ENCODE assay signal across 27 cellular contexts in the genomic region with DNA sequence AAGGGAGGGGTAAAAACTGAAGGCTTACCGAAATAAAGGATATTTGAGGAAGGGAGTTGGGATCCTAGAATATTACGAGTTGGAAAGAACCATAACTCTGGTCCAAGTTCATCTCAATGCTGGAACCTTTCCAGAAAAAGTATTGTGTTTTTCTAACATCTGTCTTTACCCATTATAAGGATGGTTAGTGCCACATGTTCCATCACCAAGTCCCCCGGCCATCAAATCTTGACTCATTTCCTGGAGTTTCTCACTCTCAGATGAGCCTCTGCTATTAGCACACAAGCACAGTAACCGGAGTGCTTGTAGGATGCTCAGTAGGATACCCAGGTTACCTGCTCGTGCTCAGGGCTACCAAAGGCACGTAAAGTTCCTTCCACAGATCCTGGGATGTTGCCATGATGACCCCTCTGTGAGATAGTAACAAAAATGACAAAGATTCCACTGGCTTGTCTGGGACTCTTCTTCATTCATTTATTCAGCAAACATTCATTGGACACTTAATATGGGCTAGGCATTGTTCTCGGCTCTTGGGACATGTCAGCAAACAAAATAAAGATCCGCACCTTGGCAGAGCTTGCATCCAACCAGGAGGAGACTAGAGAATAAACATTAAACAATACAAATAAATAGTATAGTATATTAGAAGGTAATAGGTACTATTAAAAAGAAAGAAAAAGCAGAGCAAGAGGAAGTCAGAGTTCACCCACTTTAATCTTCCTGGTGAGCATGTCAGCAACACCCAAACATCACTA. TPM values are rescaled to one million over a fixed set of nuclear protein-coding genes. Genes with fewer than 3 reads are reported as not detected.
DNase-seq lines count a peak whose midpoint lies in the region; ATAC-seq and TF ChIP-seq lines count a peak whose summit lies in the region.
"Had no signal": no experiment of that assay in that cellular context is flagged by ENCODE, and none has a peak within 500 bp of the region (broad histone marks: within the 10 kb centered on the region; RNA-seq: fewer than 3 reads in every experiment).

No MANE protein-coding gene starts in this region.

- H3K27ac ChIP-seq in GM23338 (ENCODE audit: low read depth) (0 out of 2 replicates have a peak overlapping the region, but pooled peaks have one; percentile 32), VCaP (peak overlapping the region; percentile 47), adrenal gland (no peak overlapping the region)
- H3K27ac ChIP-seq: KMS-11, PC-9, SJSA1 had no signal

- H3K4me1 ChIP-seq in GM23338 (ENCODE audit: insufficient read depth), result no peaks in the 10 kb centered on the region
- no peaks in the 10 kb centered on the region for H3K4me1 ChIP-seq in mucosa of descending colon (ENCODE audit: low read depth)
- no peaks in the 10 kb centered on the region for H3K4me1 ChIP-seq in adrenal gland (replicated peaks in 1 of 2)
- H3K4me1 ChIP-seq: HAP-1 had no signal

- WGBS in adrenal gland, 4 donors, result 92 to 96% (median 93%) methylated on average over 8 of the region's 8 CpGs

- H3K4me2 ChIP-seq in GM23338, result no peak overlapping the region
- H3K4me2 ChIP-seq: KMS-11, PC-9 had no signal

- H3K27ac Mint-ChIP-seq in GM23338, result no peak overlapping the region
- H3K27ac Mint-ChIP-seq: CD4-positive, CD25-positive, alpha-beta regulatory T cell; IgD-negative memory B cell had no signal

- H3K36me3 ChIP-seq in GM23338 (ENCODE audit: insufficient read depth) (peaks cover 68% of the 10 kb centered on the region), mucosa of descending colon (ENCODE audit: low read depth) (no peaks in the 10 kb centered on the region), adrenal gland (replicated peaks in 1 of 2) (peaks cover 0 to 79% of the 10 kb centered on the region in 2 donors)

- DNase-seq in GM23338 (ENCODE audit: low spot score) (no peak), mucosa of descending colon (no peak), adrenal gland (no peak), foreskin melanocyte (no peak)
- DNase-seq in stimulated activated CD4-positive, alpha-beta T cell treated with anti-CD3 and anti-CD28 coated beads, Interleukin-1b, Interleukin-23, amount 100 ng/mL, for 48 hours, result no peak
- DNase-seq: ACHN; CD4-positive, CD25-positive, alpha-beta regulatory T cell; GDM1; GOT3; NCI-H1092; NCI-H1436; NCI-H187; NCI-H2171 treated with DMSO at 0.1 percent for 48 hours; NCI-H446; NCI-H524 treated with DMSO at 0.1 percent for 48 hours; NCI-H774; NK-92 treated with Interleukin-12 subunit alpha and Interleukin-12 subunit beta, amount 100 ng/mL, for 24 hours; PC-9; Right ventricle myocardium superior; RPMI8226 had no signal

- H3K4me1 Mint-ChIP-seq in GM23338, result no peaks in the 10 kb centered on the region
- H3K4me1 Mint-ChIP-seq: IgD-negative memory B cell had no signal

- ATAC-seq in GM23338 (no peak), mucosa of descending colon (peak; percentile 40), HG03342 (IDR thresholded peaks at IDR 0.05; ENCODE audit: unreplicated experiment) (no peak)
- ATAC-seq: GM12878 had no signal

- no peak for TF ChIP-seq POLR2A in adrenal gland (IDR thresholded peaks at IDR 0.05)

- H3K9me2 ChIP-seq in GM23338 (ENCODE audit: insufficient read depth), result no peaks in the 10 kb centered on the region

- no peak overlapping the region for H3K4me3 Mint-ChIP-seq in GM23338
- H3K4me3 Mint-ChIP-seq: CD4-positive, CD25-positive, alpha-beta regulatory T cell; IgD-negative memory B cell had no signal

- H3K27me3 ChIP-seq in GM23338 (ENCODE audit: insufficient read depth) (no peaks in the 10 kb centered on the region), adrenal gland (no peaks in the 10 kb centered on the region)
- H3K27me3 ChIP-seq: SJSA1 had no signal

- H3K9me3 Mint-ChIP-seq in GM23338, result no peaks in the 10 kb centered on the region
- H3K9me3 Mint-ChIP-seq: CD4-positive, CD25-positive, alpha-beta regulatory T cell; IgD-negative memory B cell had no signal

- H3K27me3 Mint-ChIP-seq in GM23338 (ENCODE audit: insufficient read depth, low read depth, poor library complexity), result peaks cover 2% of the 10 kb centered on the region
- H3K27me3 Mint-ChIP-seq: CD4-positive, CD25-positive, alpha-beta regulatory T cell; IgD-negative memory B cell had no signal

- intact Hi-C loops in mucosa of descending colon (cut with DNase I, micrococcal nuclease) (no loop called here), adrenal gland (cut with DNase I) (no loop called here)

- no peak overlapping the region for H3K4me3 ChIP-seq in GM23338
- no peak overlapping the region for H3K4me3 ChIP-seq in mucosa of descending colon
- no peak overlapping the region for H3K4me3 ChIP-seq in adrenal gland
- H3K4me3 ChIP-seq: GM12878, HAP-1, PC-9, SJSA1 had no signal

- H3K9me3 ChIP-seq in mucosa of descending colon, result no peaks in the 10 kb centered on the region
- no peaks in the 10 kb centered on the region for H3K9me3 ChIP-seq in adrenal gland (replicated peaks in 1 of 3)
- H3K9me3 ChIP-seq: HAP-1, SJSA1 had no signal

- H3F3A ChIP-seq in GM23338 (replicated peaks; ENCODE audit: low read depth), result 0 out of 2 replicates have a peak, but pooled peaks cover 3% of the 10 kb centered on the region

- H4K20me1 ChIP-seq in GM23338 (replicated peaks; ENCODE audit: insufficient read depth), result peaks cover 9% of the 10 kb centered on the region

- no peak for TF ChIP-seq CTCF in GM23338 (conservative IDR thresholded peaks at IDR 0.05; ENCODE audit: low read depth in 2 of 2)
- no peak for TF ChIP-seq CTCF in VCaP (conservative IDR thresholded peaks at IDR 0.05)
- TF ChIP-seq CTCF in mucosa of descending colon (IDR thresholded peaks at IDR 0.05), result no peak
- no peak for TF ChIP-seq CTCF in adrenal gland (IDR thresholded peaks at IDR 0.05)

- H2AFZ ChIP-seq in GM23338, result no peak overlapping the region
- H2AFZ ChIP-seq: PC-9 had no signal

- H3K36me3 Mint-ChIP-seq in GM23338 (ENCODE audit: low read depth), result peaks cover 43% of the 10 kb centered on the region

- no peaks in the 10 kb centered on the region for H3K79me2 ChIP-seq in GM23338 (replicated peaks; ENCODE audit: insufficient read depth)

TF ChIP-seq in GM23338, 12 proteins besides CTCF, POLR2A, EP300 and RAD21 (continues in another document):
- no peak for TF ChIP-seq EZH2 (IDR thresholded peaks at IDR 0.05; ENCODE audit: low read depth, unreplicated experiment)
- no peak for TF ChIP-seq NANOG (IDR thresholded peaks at IDR 0.05; ENCODE audit: borderline replicate concordance)
- TF ChIP-seq, protein P1, sequence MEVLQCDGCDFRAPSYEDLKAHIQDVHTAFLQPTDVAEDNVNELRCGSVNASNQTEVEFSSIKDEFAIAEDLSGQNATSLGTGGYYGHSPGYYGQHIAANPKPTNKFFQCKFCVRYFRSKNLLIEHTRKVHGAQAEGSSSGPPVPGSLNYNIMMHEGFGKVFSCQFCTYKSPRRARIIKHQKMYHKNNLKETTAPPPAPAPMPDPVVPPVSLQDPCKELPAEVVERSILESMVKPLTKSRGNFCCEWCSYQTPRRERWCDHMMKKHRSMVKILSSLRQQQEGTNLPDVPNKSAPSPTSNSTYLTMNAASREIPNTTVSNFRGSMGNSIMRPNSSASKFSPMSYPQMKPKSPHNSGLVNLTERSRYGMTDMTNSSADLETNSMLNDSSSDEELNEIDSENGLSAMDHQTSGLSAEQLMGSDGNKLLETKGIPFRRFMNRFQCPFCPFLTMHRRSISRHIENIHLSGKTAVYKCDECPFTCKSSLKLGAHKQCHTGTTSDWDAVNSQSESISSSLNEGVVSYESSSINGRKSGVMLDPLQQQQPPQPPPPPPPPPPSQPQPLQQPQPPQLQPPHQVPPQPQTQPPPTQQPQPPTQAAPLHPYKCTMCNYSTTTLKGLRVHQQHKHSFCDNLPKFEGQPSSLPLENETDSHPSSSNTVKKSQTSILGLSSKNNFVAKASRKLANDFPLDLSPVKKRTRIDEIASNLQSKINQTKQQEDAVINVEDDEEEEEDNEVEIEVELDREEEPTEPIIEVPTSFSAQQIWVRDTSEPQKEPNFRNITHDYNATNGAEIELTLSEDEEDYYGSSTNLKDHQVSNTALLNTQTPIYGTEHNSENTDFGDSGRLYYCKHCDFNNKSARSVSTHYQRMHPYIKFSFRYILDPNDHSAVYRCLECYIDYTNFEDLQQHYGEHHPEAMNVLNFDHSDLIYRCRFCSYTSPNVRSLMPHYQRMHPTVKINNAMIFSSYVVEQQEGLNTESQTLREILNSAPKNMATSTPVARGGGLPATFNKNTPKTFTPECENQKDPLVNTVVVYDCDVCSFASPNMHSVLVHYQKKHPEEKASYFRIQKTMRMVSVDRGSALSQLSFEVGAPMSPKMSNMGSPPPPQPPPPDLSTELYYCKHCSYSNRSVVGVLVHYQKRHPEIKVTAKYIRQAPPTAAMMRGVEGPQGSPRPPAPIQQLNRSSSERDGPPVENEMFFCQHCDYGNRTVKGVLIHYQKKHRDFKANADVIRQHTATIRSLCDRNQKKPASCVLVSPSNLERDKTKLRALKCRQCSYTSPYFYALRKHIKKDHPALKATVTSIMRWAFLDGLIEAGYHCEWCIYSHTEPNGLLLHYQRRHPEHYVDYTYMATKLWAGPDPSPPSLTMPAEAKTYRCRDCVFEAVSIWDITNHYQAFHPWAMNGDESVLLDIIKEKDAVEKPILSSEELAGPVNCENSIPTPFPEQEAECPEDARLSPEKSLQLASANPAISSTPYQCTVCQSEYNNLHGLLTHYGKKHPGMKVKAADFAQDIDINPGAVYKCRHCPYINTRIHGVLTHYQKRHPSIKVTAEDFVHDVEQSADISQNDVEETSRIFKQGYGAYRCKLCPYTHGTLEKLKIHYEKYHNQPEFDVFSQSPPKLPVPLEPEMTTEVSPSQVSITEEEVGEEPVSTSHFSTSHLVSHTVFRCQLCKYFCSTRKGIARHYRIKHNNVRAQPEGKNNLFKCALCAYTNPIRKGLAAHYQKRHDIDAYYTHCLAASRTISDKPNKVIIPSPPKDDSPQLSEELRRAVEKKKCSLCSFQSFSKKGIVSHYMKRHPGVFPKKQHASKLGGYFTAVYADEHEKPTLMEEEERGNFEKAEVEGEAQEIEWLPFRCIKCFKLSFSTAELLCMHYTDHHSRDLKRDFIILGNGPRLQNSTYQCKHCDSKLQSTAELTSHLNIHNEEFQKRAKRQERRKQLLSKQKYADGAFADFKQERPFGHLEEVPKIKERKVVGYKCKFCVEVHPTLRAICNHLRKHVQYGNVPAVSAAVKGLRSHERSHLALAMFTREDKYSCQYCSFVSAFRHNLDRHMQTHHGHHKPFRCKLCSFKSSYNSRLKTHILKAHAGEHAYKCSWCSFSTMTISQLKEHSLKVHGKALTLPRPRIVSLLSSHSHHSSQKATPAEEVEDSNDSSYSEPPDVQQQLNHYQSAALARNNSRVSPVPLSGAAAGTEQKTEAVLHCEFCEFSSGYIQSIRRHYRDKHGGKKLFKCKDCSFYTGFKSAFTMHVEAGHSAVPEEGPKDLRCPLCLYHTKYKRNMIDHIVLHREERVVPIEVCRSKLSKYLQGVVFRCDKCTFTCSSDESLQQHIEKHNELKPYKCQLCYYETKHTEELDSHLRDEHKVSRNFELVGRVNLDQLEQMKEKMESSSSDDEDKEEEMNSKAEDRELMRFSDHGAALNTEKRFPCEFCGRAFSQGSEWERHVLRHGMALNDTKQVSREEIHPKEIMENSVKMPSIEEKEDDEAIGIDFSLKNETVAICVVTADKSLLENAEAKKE (CRISPR knock-in tag; IDR thresholded peaks at IDR 0.05), result no peak

RNA-seq across cellular contexts. Expression of a gene that starts 36.3 kb away (rescaled TPM):
- total RNA-seq in GM23338 (2014; rRNA removed; shearing (Covaris generic)), result 34.8 and 45.3 TPM in 2 replicates
- polyA plus RNA-seq in GM23338 (2016; fragmentation: Nextera tagmentation; extraction: Ambion mirVana), result 12.8 and 17.9 TPM in 2 replicates
- 10 to 100 TPM in 1 of 3 donors, 1 to 10 TPM in 2; 7.0 to 53.3 (median 7.4) TPM for total RNA-seq in mucosa of descending colon
- total RNA-seq in adrenal gland, result 10 to 100 TPM; 24.1 to 74.1 (median 45.8) TPM
- 10 to 100 TPM; 19.2 to 29.9 (median 23.8) TPM for polyA plus RNA-seq in adrenal gland

Comparison
In these comparisons a context has a peak if more than half of its experiments do, and no peak if none do; other contexts are left out.
1. H3K27ac ChIP-seq: peak in GM23338 (single experiment) and VCaP (single experiment); none in adrenal gland (0 of 5).